Comparison of ENCODE assay signal across 1 cellular context in the genomic region with DNA sequence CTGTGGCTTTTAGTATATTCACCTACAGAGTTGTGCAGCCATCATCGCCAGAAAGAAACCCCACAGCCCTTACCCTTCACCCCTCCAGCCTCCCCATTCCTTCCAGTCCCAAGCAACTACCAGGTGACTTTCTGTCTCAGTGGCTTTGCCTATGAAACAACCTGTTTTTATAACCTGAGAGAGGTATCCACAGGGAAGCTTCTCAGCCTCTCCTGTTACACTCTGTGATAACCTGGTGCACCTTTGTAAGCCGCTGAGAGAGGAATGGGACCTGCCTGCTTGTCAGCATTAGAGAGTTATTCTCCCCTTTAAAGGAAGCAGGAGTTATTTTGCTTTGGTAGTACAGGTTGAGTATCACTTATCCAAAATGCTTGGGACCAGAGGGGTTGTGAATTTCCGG.
TF ChIP-seq lines count a peak whose summit lies in the region.

No MANE protein-coding gene starts in this region.

TF ChIP-seq in HepG2, 621 proteins besides CTCF, POLR2A, EP300 and RAD21:
- TF ChIP-seq ZNF660 (CRISPR knock-in tag; IDR thresholded peaks at IDR 0.05; ENCODE audit: borderline replicate concordance, low read depth) (no peak), ZNF230 (CRISPR knock-in tag; IDR thresholded peaks at IDR 0.05) (no peak), ZBTB39 (CRISPR knock-in tag; IDR thresholded peaks at IDR 0.05) (no peak), ZNF850 (CRISPR knock-in tag; conservative IDR thresholded peaks at IDR 0.05) (no peak), SYNCRIP (IDR thresholded peaks at IDR 0.05; ENCODE audit: insufficient read depth, low read depth, low read length) (no peak), FOSL2 (CRISPR knock-in tag; IDR thresholded peaks at IDR 0.05) (no peak), MBD4 (IDR thresholded peaks at IDR 0.05; ENCODE audit: borderline replicate concordance, low read length) (no peak), CREB1 (IDR thresholded peaks at IDR 0.05) (no peak), CREB1 (CRISPR knock-in tag; IDR thresholded peaks at IDR 0.05) (no peak), KLF6 (CRISPR knock-in tag; IDR thresholded peaks at IDR 0.05) (no peak), CENPT (CRISPR knock-in tag; IDR thresholded peaks at IDR 0.05; ENCODE audit: low read depth) (no peak), ZSCAN21 (CRISPR knock-in tag; IDR thresholded peaks at IDR 0.05; ENCODE audit: borderline replicate concordance) (no peak), ZNF678 (CRISPR knock-in tag; IDR thresholded peaks at IDR 0.05) (no peak), ZBTB34 (CRISPR knock-in tag; IDR thresholded peaks at IDR 0.05) (no peak)
- TF ChIP-seq, protein P1, sequence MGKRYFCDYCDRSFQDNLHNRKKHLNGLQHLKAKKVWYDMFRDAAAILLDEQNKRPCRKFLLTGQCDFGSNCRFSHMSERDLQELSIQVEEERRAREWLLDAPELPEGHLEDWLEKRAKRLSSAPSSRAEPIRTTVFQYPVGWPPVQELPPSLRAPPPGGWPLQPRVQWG (CRISPR knock-in tag; IDR thresholded peaks at IDR 0.05; ENCODE audit: borderline replicate concordance, low read depth): no peak
- TF ChIP-seq, protein P2, sequence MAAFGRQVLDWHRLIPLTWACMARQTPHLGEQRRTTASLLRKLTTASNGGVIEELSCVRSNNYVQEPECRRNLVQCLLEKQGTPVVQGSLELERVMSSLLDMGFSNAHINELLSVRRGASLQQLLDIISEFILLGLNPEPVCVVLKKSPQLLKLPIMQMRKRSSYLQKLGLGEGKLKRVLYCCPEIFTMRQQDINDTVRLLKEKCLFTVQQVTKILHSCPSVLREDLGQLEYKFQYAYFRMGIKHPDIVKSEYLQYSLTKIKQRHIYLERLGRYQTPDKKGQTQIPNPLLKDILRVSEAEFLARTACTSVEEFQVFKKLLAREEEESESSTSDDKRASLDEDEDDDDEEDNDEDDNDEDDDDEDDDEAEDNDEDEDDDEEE (CRISPR knock-in tag; IDR thresholded peaks at IDR 0.05): no peak
- TF ChIP-seq, protein P3, sequence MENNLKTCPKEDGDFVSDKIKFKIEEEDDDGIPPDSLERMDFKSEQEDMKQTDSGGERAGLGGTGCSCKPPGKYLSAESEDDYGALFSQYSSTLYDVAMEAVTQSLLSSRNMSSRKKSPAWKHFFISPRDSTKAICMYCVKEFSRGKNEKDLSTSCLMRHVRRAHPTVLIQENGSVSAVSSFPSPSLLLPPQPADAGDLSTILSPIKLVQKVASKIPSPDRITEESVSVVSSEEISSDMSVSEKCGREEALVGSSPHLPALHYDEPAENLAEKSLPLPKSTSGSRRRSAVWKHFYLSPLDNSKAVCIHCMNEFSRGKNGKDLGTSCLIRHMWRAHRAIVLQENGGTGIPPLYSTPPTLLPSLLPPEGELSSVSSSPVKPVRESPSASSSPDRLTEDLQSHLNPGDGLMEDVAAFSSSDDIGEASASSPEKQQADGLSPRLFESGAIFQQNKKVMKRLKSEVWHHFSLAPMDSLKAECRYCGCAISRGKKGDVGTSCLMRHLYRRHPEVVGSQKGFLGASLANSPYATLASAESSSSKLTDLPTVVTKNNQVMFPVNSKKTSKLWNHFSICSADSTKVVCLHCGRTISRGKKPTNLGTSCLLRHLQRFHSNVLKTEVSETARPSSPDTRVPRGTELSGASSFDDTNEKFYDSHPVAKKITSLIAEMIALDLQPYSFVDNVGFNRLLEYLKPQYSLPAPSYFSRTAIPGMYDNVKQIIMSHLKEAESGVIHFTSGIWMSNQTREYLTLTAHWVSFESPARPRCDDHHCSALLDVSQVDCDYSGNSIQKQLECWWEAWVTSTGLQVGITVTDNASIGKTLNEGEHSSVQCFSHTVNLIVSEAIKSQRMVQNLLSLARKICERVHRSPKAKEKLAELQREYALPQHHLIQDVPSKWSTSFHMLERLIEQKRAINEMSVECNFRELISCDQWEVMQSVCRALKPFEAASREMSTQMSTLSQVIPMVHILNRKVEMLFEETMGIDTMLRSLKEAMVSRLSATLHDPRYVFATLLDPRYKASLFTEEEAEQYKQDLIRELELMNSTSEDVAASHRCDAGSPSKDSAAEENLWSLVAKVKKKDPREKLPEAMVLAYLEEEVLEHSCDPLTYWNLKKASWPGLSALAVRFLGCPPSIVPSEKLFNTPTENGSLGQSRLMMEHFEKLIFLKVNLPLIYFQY (CRISPR knock-in tag; IDR thresholded peaks at IDR 0.05; ENCODE audit: borderline replicate concordance): no peak
TF ChIP-seq in HepG2: peak in this region for 0.
